In the genomic region with DNA sequence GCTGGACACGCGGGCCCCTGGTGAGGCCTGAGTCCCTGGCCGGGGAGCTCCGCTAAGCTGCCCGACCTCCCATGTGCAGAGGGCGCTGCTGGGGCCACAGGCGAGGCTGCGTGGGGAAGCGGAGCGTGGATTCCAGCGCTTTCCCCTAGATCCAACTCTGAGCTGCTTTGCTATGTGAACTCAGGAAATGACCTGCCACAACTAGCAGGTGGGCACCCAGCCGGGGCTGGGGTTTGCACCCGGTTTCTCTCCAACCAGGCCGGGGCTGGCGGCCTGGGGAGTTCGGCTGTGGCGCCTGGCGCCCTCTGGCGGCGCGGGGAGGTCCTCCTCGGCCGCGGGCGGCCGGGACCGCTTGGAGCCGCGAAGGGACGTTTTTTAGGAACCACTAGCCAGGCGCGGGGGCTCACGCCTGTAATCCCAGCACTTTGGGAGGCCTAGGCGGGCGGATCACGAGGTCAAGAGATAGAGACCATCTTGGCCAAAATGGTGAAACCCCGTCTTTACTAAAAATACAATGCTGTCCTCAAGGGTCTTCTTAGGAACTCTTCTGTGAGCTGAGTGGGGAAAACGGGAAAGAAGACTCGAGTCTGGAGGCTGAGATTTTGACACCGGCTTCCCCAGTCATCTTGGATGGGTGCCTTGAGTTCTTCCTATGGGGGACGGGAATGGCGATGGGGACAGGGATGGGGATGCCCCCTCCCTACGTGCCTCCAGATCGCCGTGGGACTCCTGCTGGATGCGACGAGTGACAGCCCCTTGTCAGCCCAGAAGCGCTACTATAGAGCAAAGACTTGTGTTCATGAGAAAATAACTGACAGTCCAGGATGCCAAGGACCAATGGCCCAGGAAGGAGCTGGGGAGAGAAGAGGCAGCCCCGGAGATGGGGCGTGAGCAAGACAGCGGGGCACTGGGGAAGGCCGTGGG, we compare ENCODE assay signal across 2 cellular contexts.
TF ChIP-seq lines count a peak whose summit lies in the region.

No MANE protein-coding gene starts in this region.

TF ChIP-seq in SK-N-SH, 30 proteins besides CTCF, POLR2A, EP300 and RAD21:
- TF ChIP-seq YY1 (IDR thresholded peaks at IDR 0.05; ENCODE audit: low read depth), result no peak
- TF ChIP-seq NFIC (IDR thresholded peaks at IDR 0.05; ENCODE audit: borderline replicate concordance), result no peak
- no peak for TF ChIP-seq CHD2 (IDR thresholded peaks at IDR 0.05; ENCODE audit: low read length, partially characterized antibody)
- TF ChIP-seq USF2 (IDR thresholded peaks at IDR 0.05; ENCODE audit: borderline replicate concordance, low read depth, low read length), result no peak
- no peak for TF ChIP-seq NRF1 (IDR thresholded peaks at IDR 0.05; ENCODE audit: low read depth, low read length)
- no peak for TF ChIP-seq SMC3 (IDR thresholded peaks at IDR 0.05; ENCODE audit: low read depth, low read length)
- no peak for TF ChIP-seq RFX5 (IDR thresholded peaks at IDR 0.05; ENCODE audit: low read length)
- no peak for TF ChIP-seq ZBTB33 (IDR thresholded peaks at IDR 0.05; ENCODE audit: borderline replicate concordance, low read depth)
TF ChIP-seq in SK-N-SH: peak in this region for 0.

TF ChIP-seq in SK-N-SH treated with all-trans-retinoic acid at 6 μM for 48 hours, 23 proteins besides CTCF, POLR2A, EP300 and RAD21:
- TF ChIP-seq TOX (CRISPR knock-in tag; IDR thresholded peaks at IDR 0.05; ENCODE audit: borderline replicate concordance) (no peak), CSDC2 (CRISPR knock-in tag; IDR thresholded peaks at IDR 0.05) (no peak), CSRNP3 (CRISPR knock-in tag; IDR thresholded peaks at IDR 0.05) (no peak), TCF4 (CRISPR knock-in tag; IDR thresholded peaks at IDR 0.05; ENCODE audit: borderline replicate concordance) (no peak), PATZ1 (CRISPR knock-in tag; IDR thresholded peaks at IDR 0.05; ENCODE audit: borderline replicate concordance) (no peak), OSR1 (CRISPR knock-in tag; IDR thresholded peaks at IDR 0.05) (no peak)
